Comparison of ENCODE assay signal across 30 cellular contexts in genomic region chr12:54555670-54556257, GRCh38. TPM values are rescaled to one million over a fixed set of nuclear protein-coding genes. Genes with fewer than 3 reads are reported as not detected.
"Had no signal": no experiment of that assay in that cellular context is flagged by ENCODE, and none has a peak within 500 bp of the region (broad histone marks: within the 10 kb centered on the region; RNA-seq: fewer than 3 reads in every experiment).

No MANE protein-coding gene starts in this region.

- H3K9me3 ChIP-seq: adrenal gland, body of pancreas, breast epithelium, Peyer's patch, SJSA1, SK-N-SH had no signal

- DNase-seq: activated CD4-positive, alpha-beta T cell treated with anti-CD3 and anti-CD28 coated beads for 36 hours; activated CD4-positive, alpha-beta T cell treated with anti-CD3 and anti-CD28 coated beads, Interleukin-2, amount 10 ng/mL, durations not matched to agents 7 days and 5 days; activated CD4-positive, alpha-beta T cell treated with anti-CD3 and anti-CD28 coated beads, Interleukin-2, amount 50 U/mL, for 48 hours; activated CD8-positive, alpha-beta T cell treated with anti-CD3 and anti-CD28 coated beads, Interleukin-2, amount 10 ng/mL, durations not matched to agents 7 days and 5 days; activated gamma-delta T cell; activated naive CD4-positive, alpha-beta T cell treated with Interleukin-2 at 50 U/mL for 16 hours; activated T-cell treated with anti-CD3 and anti-CD28 coated beads, Interleukin-2, amount 50 U/mL, for 24 hours; adrenal gland; body of pancreas; Karpas-422; NCI-H1048; NCI-H1105 treated with DMSO at 0.1 percent for 48 hours; NCI-H1694; NCI-H1930; NCI-H2081 treated with DMSO at 0.1 percent for 48 hours; NCI-H2171; NCI-H226; NCI-H446 treated with DMSO at 0.1 percent for 48 hours; NCI-H524; PC-3; Peyer's patch; RPMI8226; SHP77 treated with DMSO at 0.1 percent for 48 hours; SK-N-SH had no signal

- H3K9ac ChIP-seq: SK-N-SH had no signal

- H3K4me1 ChIP-seq: adrenal gland, breast epithelium, SJSA1 had no signal

- H3K27me3 ChIP-seq: body of pancreas, breast epithelium, Peyer's patch had no signal

- H3K27ac ChIP-seq: adrenal gland, body of pancreas, breast epithelium, coronary artery, Peyer's patch, SJSA1 had no signal

- H3K4me3 ChIP-seq: adrenal gland, body of pancreas, breast epithelium, coronary artery, Peyer's patch, SJSA1 had no signal

- H3K4me2 ChIP-seq: SK-N-SH had no signal

- H3K36me3 ChIP-seq: adrenal gland, breast epithelium, Peyer's patch, SJSA1 had no signal

RNA-seq across cellular contexts. Expression of gene PDE1B, which starts 6.4 kb away (rescaled TPM):
- total RNA-seq: MCF 10A, PC-3, SJSA1 had no signal

RNA-seq across cellular contexts. Expression of gene PPP1R1A, which starts 32.7 kb away (rescaled TPM):
- total RNA-seq: activated CD4-positive, alpha-beta T cell treated with anti-CD3 and anti-CD28 coated beads for 36 hours; activated CD4-positive, alpha-beta T cell treated with anti-CD3 and anti-CD28 coated beads, Interleukin-2, amount 10 ng/mL, durations not matched to agents 7 days and 5 days; activated CD8-positive, alpha-beta T cell treated with anti-CD3 and anti-CD28 coated beads, Interleukin-2, amount 10 ng/mL, durations not matched to agents 7 days and 5 days; activated naive CD4-positive, alpha-beta T cell treated with anti-CD3 and anti-CD28 coated beads, Interleukin-2, amount 50 U/mL, for 72 hours; activated T-helper 2 cell treated with anti-CD3 and anti-CD28 coated beads, Interferon-gamma antibody, Interleukin-2, Interleukin-4, amounts not matched to agents 10 μg/mL and 5 μg/mL and 100 μg/mL, durations not matched to agents 14 hours and 24 hours and 36 hours; MCF 10A; PC-3; SJSA1 had no signal

RNA-seq across cellular contexts. Expression of gene NCKAP1L, which starts 58.2 kb away (rescaled TPM):
- total RNA-seq: MCF 10A, PC-3, SJSA1 had no signal
